ENCODE assay signal across 1 cellular context in the genomic region with DNA sequence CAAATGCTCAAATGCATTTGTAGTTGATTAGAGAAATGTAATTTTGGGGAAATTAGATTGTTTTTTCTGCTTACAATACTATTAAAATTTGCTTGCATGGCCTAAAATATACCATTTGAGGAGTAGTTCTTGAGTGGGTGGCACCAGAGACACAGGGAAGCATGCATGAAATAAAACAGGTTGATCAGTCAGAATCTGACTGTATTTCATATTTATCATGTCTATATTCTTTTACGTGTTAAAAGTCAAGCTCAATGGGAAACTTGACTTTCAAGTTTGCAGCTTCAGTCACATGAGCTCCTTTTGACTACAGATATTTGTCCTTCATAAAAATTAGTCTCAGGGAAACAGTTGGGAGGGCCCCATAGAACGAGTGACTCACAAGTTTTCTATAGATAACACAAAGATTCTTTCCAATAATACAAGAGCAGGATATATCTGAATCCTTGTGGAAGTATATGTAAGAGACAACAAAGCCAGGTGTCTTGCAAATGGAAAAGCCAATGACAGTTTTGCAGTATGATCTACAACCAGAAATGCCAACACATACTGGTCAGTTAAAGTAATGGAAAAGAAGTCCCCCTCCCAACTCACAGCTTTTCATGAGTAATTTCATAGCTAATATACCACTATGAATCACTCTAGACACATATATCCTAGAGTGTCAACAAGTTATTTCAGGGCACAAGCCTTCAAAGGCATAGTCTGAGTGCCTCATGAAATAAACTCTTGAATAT.
A peak's percentile ranks its signal among the peaks of the same experiment; 100 is the strongest.
TF ChIP-seq lines count a peak whose summit lies in the region.

No MANE protein-coding gene starts in this region.

TF ChIP-seq in GM12878, 131 proteins besides CTCF, POLR2A, EP300 and RAD21 (continued from another document):
- TF ChIP-seq CHD4 (IDR thresholded peaks at IDR 0.05) = no peak
- TF ChIP-seq PAX8 (IDR thresholded peaks at IDR 0.05) = no peak
- TF ChIP-seq, protein P1, sequence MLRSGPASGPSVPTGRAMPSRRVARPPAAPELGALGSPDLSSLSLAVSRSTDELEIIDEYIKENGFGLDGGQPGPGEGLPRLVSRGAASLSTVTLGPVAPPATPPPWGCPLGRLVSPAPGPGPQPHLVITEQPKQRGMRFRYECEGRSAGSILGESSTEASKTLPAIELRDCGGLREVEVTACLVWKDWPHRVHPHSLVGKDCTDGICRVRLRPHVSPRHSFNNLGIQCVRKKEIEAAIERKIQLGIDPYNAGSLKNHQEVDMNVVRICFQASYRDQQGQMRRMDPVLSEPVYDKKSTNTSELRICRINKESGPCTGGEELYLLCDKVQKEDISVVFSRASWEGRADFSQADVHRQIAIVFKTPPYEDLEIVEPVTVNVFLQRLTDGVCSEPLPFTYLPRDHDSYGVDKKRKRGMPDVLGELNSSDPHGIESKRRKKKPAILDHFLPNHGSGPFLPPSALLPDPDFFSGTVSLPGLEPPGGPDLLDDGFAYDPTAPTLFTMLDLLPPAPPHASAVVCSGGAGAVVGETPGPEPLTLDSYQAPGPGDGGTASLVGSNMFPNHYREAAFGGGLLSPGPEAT (IDR thresholded peaks at IDR 0.05; ENCODE audit: low read depth) = no peak
- no peak for TF ChIP-seq ETV6 (conservative IDR thresholded peaks at IDR 0.05 in 1 of 2, IDR thresholded peaks at IDR 0.05 in 1 of 2; ENCODE audit: borderline replicate concordance in 1 of 2, low read depth in 1 of 2)
- TF ChIP-seq SREBF1 (IDR thresholded peaks at IDR 0.05; ENCODE audit: low read length) = no peak
- TF ChIP-seq NFYA (IDR thresholded peaks at IDR 0.05; ENCODE audit: borderline replicate concordance, low read depth, low read length) = no peak
- TF ChIP-seq IRF4 (IDR thresholded peaks at IDR 0.05; ENCODE audit: low read depth, low read length) = 0 out of 2 replicates have a peak, but pooled peaks have one; percentile 12
- peak; percentile 74 for TF ChIP-seq MEF2A (IDR thresholded peaks at IDR 0.05; ENCODE audit: insufficient read depth, low read depth, low read length)
- TF ChIP-seq ZBED1 (IDR thresholded peaks at IDR 0.05; ENCODE audit: borderline replicate concordance) = no peak; the same call in 1 of the 2 replicates
- TF ChIP-seq, protein P2, sequence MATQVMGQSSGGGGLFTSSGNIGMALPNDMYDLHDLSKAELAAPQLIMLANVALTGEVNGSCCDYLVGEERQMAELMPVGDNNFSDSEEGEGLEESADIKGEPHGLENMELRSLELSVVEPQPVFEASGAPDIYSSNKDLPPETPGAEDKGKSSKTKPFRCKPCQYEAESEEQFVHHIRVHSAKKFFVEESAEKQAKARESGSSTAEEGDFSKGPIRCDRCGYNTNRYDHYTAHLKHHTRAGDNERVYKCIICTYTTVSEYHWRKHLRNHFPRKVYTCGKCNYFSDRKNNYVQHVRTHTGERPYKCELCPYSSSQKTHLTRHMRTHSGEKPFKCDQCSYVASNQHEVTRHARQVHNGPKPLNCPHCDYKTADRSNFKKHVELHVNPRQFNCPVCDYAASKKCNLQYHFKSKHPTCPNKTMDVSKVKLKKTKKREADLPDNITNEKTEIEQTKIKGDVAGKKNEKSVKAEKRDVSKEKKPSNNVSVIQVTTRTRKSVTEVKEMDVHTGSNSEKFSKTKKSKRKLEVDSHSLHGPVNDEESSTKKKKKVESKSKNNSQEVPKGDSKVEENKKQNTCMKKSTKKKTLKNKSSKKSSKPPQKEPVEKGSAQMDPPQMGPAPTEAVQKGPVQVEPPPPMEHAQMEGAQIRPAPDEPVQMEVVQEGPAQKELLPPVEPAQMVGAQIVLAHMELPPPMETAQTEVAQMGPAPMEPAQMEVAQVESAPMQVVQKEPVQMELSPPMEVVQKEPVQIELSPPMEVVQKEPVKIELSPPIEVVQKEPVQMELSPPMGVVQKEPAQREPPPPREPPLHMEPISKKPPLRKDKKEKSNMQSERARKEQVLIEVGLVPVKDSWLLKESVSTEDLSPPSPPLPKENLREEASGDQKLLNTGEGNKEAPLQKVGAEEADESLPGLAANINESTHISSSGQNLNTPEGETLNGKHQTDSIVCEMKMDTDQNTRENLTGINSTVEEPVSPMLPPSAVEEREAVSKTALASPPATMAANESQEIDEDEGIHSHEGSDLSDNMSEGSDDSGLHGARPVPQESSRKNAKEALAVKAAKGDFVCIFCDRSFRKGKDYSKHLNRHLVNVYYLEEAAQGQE (IDR thresholded peaks at IDR 0.05; ENCODE audit: low read depth, low read length) = no peak
- no peak for TF ChIP-seq ZNF207 (IDR thresholded peaks at IDR 0.05; ENCODE audit: borderline replicate concordance)
- no peak for TF ChIP-seq EGR1 (IDR thresholded peaks at IDR 0.05; ENCODE audit: borderline replicate concordance in 1 of 2, low read depth in 2 of 2, low read length in 2 of 2)
- TF ChIP-seq SMAD1 (IDR thresholded peaks at IDR 0.05; ENCODE audit: low read depth, partially characterized antibody) = no peak
- TF ChIP-seq STAT1 (conservative IDR thresholded peaks at IDR 0.05) = no peak
- no peak for TF ChIP-seq NR2C2 (IDR thresholded peaks at IDR 0.05; ENCODE audit: borderline replicate concordance, control insufficient read depth, insufficient read length, low read depth)
- no peak for TF ChIP-seq CBFB (IDR thresholded peaks at IDR 0.05; ENCODE audit: low read depth)
- TF ChIP-seq NFIC (IDR thresholded peaks at IDR 0.05; ENCODE audit: low read depth, low read length) = peak; percentile 76; the same call in 1 of the 2 replicates
- TF ChIP-seq RAD51 (IDR thresholded peaks at IDR 0.05) = no peak
- no peak for TF ChIP-seq PAX5 (IDR thresholded peaks at IDR 0.05; ENCODE audit: borderline replicate concordance, low read depth, low read length)
- TF ChIP-seq GABPA (IDR thresholded peaks at IDR 0.05; ENCODE audit: low read depth) = no peak
- TF ChIP-seq SMC3 (IDR thresholded peaks at IDR 0.05; ENCODE audit: borderline replicate concordance, low read length) = no peak
- no peak for TF ChIP-seq YY1 (IDR thresholded peaks at IDR 0.05; ENCODE audit: low read depth, low read length)
- TF ChIP-seq CREM (IDR thresholded peaks at IDR 0.05; ENCODE audit: low read depth) = peak; percentile 22; the same call in 1 of the 2 replicates
- no peak for TF ChIP-seq LARP7 (IDR thresholded peaks at IDR 0.05)
- no peak for TF ChIP-seq BHLHE40 (IDR thresholded peaks at IDR 0.05; ENCODE audit: borderline replicate concordance in 1 of 2, low read depth in 2 of 2, low read length in 1 of 2)
- TF ChIP-seq, protein P3, sequence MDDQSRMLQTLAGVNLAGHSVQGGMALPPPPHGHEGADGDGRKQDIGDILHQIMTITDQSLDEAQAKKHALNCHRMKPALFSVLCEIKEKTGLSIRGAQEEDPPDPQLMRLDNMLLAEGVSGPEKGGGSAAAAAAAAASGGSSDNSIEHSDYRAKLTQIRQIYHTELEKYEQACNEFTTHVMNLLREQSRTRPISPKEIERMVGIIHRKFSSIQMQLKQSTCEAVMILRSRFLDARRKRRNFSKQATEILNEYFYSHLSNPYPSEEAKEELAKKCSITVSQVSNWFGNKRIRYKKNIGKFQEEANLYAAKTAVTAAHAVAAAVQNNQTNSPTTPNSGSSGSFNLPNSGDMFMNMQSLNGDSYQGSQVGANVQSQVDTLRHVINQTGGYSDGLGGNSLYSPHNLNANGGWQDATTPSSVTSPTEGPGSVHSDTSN (IDR thresholded peaks at IDR 0.05; ENCODE audit: insufficient replicate concordance, low read depth, low read length) = no peak
- TF ChIP-seq RUNX3 (IDR thresholded peaks at IDR 0.05; ENCODE audit: low read length) = peak; percentile 48; the same call in 1 of the 2 replicates
- TF ChIP-seq POLR2AphosphoS2 (IDR thresholded peaks at IDR 0.05; ENCODE audit: low read depth, low read length) = no peak
